27 cellular contexts compared by ENCODE assay signal in the genomic region with DNA sequence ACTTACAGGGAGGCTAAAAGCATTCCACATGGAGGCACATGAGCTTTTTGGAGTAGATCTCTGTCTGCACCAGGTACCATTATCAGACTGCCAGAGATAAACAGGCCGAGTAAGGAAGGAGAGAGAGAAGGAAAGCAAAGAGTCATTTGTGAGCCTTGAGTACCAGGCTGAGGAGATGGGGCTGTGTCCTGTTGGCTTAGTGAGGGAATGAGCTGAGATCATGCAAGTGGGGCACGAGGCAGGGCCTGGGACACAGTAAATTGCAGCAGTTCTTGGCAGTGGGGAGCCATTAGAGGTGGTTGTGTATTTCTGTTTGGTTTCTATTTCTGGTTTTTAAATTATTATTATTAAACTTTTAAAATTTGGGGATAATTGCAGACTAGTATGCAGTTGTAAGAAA.
"Had no signal": no experiment of that assay in that cellular context is flagged by ENCODE, and none has a peak within 500 bp of the region (broad histone marks: within the 10 kb centered on the region; RNA-seq: fewer than 3 reads in every experiment).

No MANE protein-coding gene starts in this region.

- H3K4me1 Mint-ChIP-seq: mesothelial cell of epicardium, nephron progenitor cell, neural progenitor cell had no signal

- H3K9me3 ChIP-seq: lower lobe of right lung, neutrophil, stomach, testis, thyroid gland, transverse colon, upper lobe of left lung had no signal

- H3K36me3 ChIP-seq: lower lobe of right lung, neural progenitor cell, neutrophil, transverse colon, upper lobe of left lung had no signal

- H3K9me3 Mint-ChIP-seq: mesothelial cell of epicardium, natural killer cell had no signal

- H3K27me3 ChIP-seq: neural progenitor cell, stomach, testis, thyroid gland, transverse colon, upper lobe of left lung had no signal

- H3K4me1 ChIP-seq: lower lobe of right lung, neural progenitor cell, parathyroid adenoma, stomach, testis, thyroid gland, transverse colon, upper lobe of left lung had no signal

- H3K27ac ChIP-seq: lower lobe of right lung, neural progenitor cell, neutrophil, parathyroid adenoma, skin epidermis, stomach, testis, thyroid gland, transverse colon, upper lobe of left lung had no signal

- H3K36me3 Mint-ChIP-seq: mesothelial cell of epicardium, naive B cell, natural killer cell, neural progenitor cell had no signal

- DNase-seq: hippocampal formation; kidney glomerular epithelial cell; left colon; lower lobe of right lung; mammary epithelial cell; mesenchymal stem cell; naive B cell; natural killer cell; nephron progenitor cell; occipital lobe; right cardiac atrium; stimulated activated CD4-positive, alpha-beta T cell treated with anti-CD3 and anti-CD28 coated beads, Interleukin-12 subunit alpha, Interleukin-12 subunit beta, amount 100 ng/mL, for 4 hours; stimulated activated CD4-positive, alpha-beta T cell treated with anti-CD3 and anti-CD28 coated beads, Interleukin-15, amount 100 ng/mL, for 24 hours; stimulated activated CD4-positive, alpha-beta T cell treated with anti-CD3 and anti-CD28 coated beads, Interleukin-2, amount 100 ng/mL, for 24 hours; stimulated activated CD4-positive, alpha-beta T cell treated with anti-CD3 and anti-CD28 coated beads, Interleukin-4, amount 100 ng/mL, for 1 hour; stimulated activated naive B cell treated with anti-CD40 and anti-IgM and Interleukin-4, amounts not matched to agents 10 μg/mL and 1 μg/mL and 100 μg/mL, for 72 hours; stimulated activated naive CD8-positive, alpha-beta T cell treated with anti-CD3 and anti-CD28 coated beads, Interleukin-15, Interleukin-2, amounts not matched to agents 100 U/mL and 50 U/mL, for 24 hours; stomach; testis; thyroid gland; upper lobe of left lung had no signal

- H3K4me3 ChIP-seq: lower lobe of right lung, neural progenitor cell, skin epidermis, stomach, testis, thyroid gland, transverse colon, upper lobe of left lung had no signal

- H3K27me3 Mint-ChIP-seq: naive B cell; stimulated activated naive B cell treated with anti-CD40 and anti-IgM and Interleukin-4, amounts not matched to agents 10 μg/mL and 1 μg/mL and 100 μg/mL, for 72 hours had no signal

- H3K4me3 Mint-ChIP-seq: mesothelial cell of epicardium; naive B cell; natural killer cell; nephron progenitor cell; neural progenitor cell; stimulated activated naive B cell treated with anti-CD40 and anti-IgM and Interleukin-4, amounts not matched to agents 10 μg/mL and 1 μg/mL and 100 μg/mL, for 72 hours had no signal

- ATAC-seq: left colon; lower lobe of right lung; natural killer cell; stimulated activated naive B cell treated with anti-CD40 and anti-IgM and Interleukin-4, amounts not matched to agents 10 μg/mL and 1 μg/mL and 100 μg/mL, for 72 hours; stimulated activated naive CD8-positive, alpha-beta T cell treated with anti-CD3 and anti-CD28 coated beads, Interleukin-15, Interleukin-2, amounts not matched to agents 100 U/mL and 50 U/mL, for 24 hours had no signal

- H3K27ac Mint-ChIP-seq: mesothelial cell of epicardium; natural killer cell; nephron progenitor cell; neural progenitor cell; stimulated activated naive B cell treated with anti-CD40 and anti-IgM and Interleukin-4, amounts not matched to agents 10 μg/mL and 1 μg/mL and 100 μg/mL, for 72 hours had no signal
